Comparison of ENCODE assay signal across 1 cellular context in genomic region chr3:139222100-139222657, GRCh38.
TF ChIP-seq lines count a peak whose summit lies in the region.

No MANE protein-coding gene starts in this region.

TF ChIP-seq in K562, 482 proteins besides CTCF, POLR2A, EP300 and RAD21 (continued from another document and continues in another):
- no peak for TF ChIP-seq CREB5 (CRISPR knock-in tag; IDR thresholded peaks at IDR 0.05)
- peak; percentile 73 for TF ChIP-seq FOXJ2 (tag; IDR thresholded peaks at IDR 0.05)
- no peak for TF ChIP-seq HOMEZ (CRISPR knock-in tag; IDR thresholded peaks at IDR 0.05)
- no peak for TF ChIP-seq FOXP4 (CRISPR knock-in tag; IDR thresholded peaks at IDR 0.05; ENCODE audit: borderline replicate concordance)
- TF ChIP-seq BRCA1 (IDR thresholded peaks at IDR 0.05) = no peak
- no peak for TF ChIP-seq BRCA1 (CRISPR knock-in tag; IDR thresholded peaks at IDR 0.05)
- TF ChIP-seq ZNF696 (CRISPR knock-in tag; conservative IDR thresholded peaks at IDR 0.05) = no peak
- TF ChIP-seq ZNF277 (CRISPR knock-in tag; IDR thresholded peaks at IDR 0.05; ENCODE audit: borderline replicate concordance) = no peak
- TF ChIP-seq CCAR2 (IDR thresholded peaks at IDR 0.05; ENCODE audit: low read depth, low read length) = no peak
- peak in 1 of 2 experiments; percentile 66; a peak in 2 of 4 replicates for TF ChIP-seq MNT (conservative IDR thresholded peaks at IDR 0.05)
- peak; percentile 71; the same call in 1 of the 2 replicates for TF ChIP-seq MITF (IDR thresholded peaks at IDR 0.05)
- no peak for TF ChIP-seq PTRF (tag; IDR thresholded peaks at IDR 0.05)
- no peak for TF ChIP-seq RUNX1 (IDR thresholded peaks at IDR 0.05; ENCODE audit: low read depth)
- TF ChIP-seq CBX3 (IDR thresholded peaks at IDR 0.05; ENCODE audit: borderline replicate concordance in 1 of 2, low read length in 2 of 2) = no peak
- TF ChIP-seq CTCFL (IDR thresholded peaks at IDR 0.05; ENCODE audit: borderline replicate concordance, insufficient read depth, low read depth, low read length, poor library complexity, severe bottlenecking) = no peak
- no peak for TF ChIP-seq SIRT6 (IDR thresholded peaks at IDR 0.05; ENCODE audit: low read depth, low read length)
- TF ChIP-seq SUPT5H (IDR thresholded peaks at IDR 0.05) = no peak
- no peak for TF ChIP-seq ZNF133 (CRISPR knock-in tag; IDR thresholded peaks at IDR 0.05)
- TF ChIP-seq RBM25 (IDR thresholded peaks at IDR 0.05; ENCODE audit: low read depth, low read length, severe bottlenecking) = peak; percentile 81
- TF ChIP-seq CHD7 (IDR thresholded peaks at IDR 0.05; ENCODE audit: low read depth, low read length) = no peak
- TF ChIP-seq ELK3 (CRISPR knock-in tag; IDR thresholded peaks at IDR 0.05) = no peak
- TF ChIP-seq HNRNPLL (IDR thresholded peaks at IDR 0.05; ENCODE audit: low read depth, low read length, poor library complexity, severe bottlenecking) = no peak
- TF ChIP-seq PRPF4 (IDR thresholded peaks at IDR 0.05; ENCODE audit: insufficient read depth, low read depth, low read length, poor library complexity, severe bottlenecking) = no peak
- TF ChIP-seq ZSCAN32 (CRISPR knock-in tag; IDR thresholded peaks at IDR 0.05) = no peak
- 0 out of 2 replicates have a peak, but pooled peaks have one; percentile 53 for TF ChIP-seq TCF7 (IDR thresholded peaks at IDR 0.05; ENCODE audit: borderline replicate concordance)
- TF ChIP-seq POLR2AphosphoS2 (IDR thresholded peaks at IDR 0.05; ENCODE audit: low read length) = no peak
- TF ChIP-seq HIVEP1 (CRISPR knock-in tag; IDR thresholded peaks at IDR 0.05) = no peak
- no peak for TF ChIP-seq SNAPC5 (CRISPR knock-in tag; IDR thresholded peaks at IDR 0.05)
- TF ChIP-seq BACH1 (tag; IDR thresholded peaks at IDR 0.05) = no peak
- no peak for TF ChIP-seq ZFX (CRISPR knock-in tag; IDR thresholded peaks at IDR 0.05)
